Comparison of ENCODE assay signal across 13 cellular contexts in genomic region chr13:43094901-43095300, GRCh38.
DNase-seq lines count a peak whose midpoint lies in the region; ATAC-seq, FAIRE-seq and TF ChIP-seq lines count a peak whose summit lies in the region.
"Had no signal": no experiment of that assay in that cellular context is flagged by ENCODE, and none has a peak within 500 bp of the region (broad histone marks: within the 10 kb centered on the region; RNA-seq: fewer than 3 reads in every experiment).

No MANE protein-coding gene starts in this region.

- intact Hi-C loops in esophagus squamous epithelium (cut with DNase I): no loop called here
- intact Hi-C loops in left cardiac atrium (cut with DNase I): no loop called here

- no peak for TF ChIP-seq POLR2A in esophagus squamous epithelium (IDR thresholded peaks at IDR 0.05)

- H3K9me3 ChIP-seq in esophagus squamous epithelium: no peaks in the 10 kb centered on the region

- H3K4me3 Mint-ChIP-seq in T-helper 1 cell treated with Interleukin-12 subunit alpha and Interleukin-12 subunit beta and Interleukin-4 antibody, amounts not matched to agents 30 μg/mL and 1 μg/mL, for 36 hours: no peak overlapping the region

- WGBS in esophagus squamous epithelium, 2 donors: 83 to 89% methylated on average over 1 of the region's 1 CpG

- no peak overlapping the region for H3K4me3 ChIP-seq in esophagus squamous epithelium
- no peak overlapping the region for H3K4me3 ChIP-seq in brain microvascular endothelial cell (ENCODE audit: low read depth, low read length)
- H3K4me3 ChIP-seq: BLaER1 treated with 17β-estradiol and CSF1 and Interleukin-3, amounts not matched to agents 10 nM and 100 nM; spleen had no signal

- H3K27ac ChIP-seq in esophagus squamous epithelium (no peak overlapping the region), brain microvascular endothelial cell (no peak overlapping the region)
- H3K27ac ChIP-seq: BLaER1 treated with 17β-estradiol and CSF1 and Interleukin-3, amounts not matched to agents 10 nM and 100 nM; KMS-11; spleen had no signal

- peaks cover 10% of the 10 kb centered on the region for H3K4me1 Mint-ChIP-seq in T-helper 1 cell treated with Interleukin-12 subunit alpha and Interleukin-12 subunit beta and Interleukin-4 antibody, amounts not matched to agents 30 μg/mL and 1 μg/mL, for 36 hours (ENCODE audit: low read depth)

- H3K27me3 ChIP-seq in esophagus squamous epithelium (no peaks in the 10 kb centered on the region), brain microvascular endothelial cell (replicated peaks) (no peaks in the 10 kb centered on the region)
- H3K27me3 ChIP-seq: BLaER1 treated with 17β-estradiol and CSF1 and Interleukin-3, amounts not matched to agents 10 nM and 100 nM; spleen had no signal

- POLR2A ChIA-PET in GM10248 (lab: Yijun Ruan, JAX): no interaction called here

- H3K27ac Mint-ChIP-seq in T-helper 1 cell treated with Interleukin-12 subunit alpha and Interleukin-12 subunit beta and Interleukin-4 antibody, amounts not matched to agents 30 μg/mL and 1 μg/mL, for 36 hours: peak overlapping the region; percentile 52

- peaks cover 0 to 12% (median 0%) of the 10 kb centered on the region in 3 donors for H3K36me3 ChIP-seq in esophagus squamous epithelium
- H3K36me3 ChIP-seq in brain microvascular endothelial cell (replicated peaks): no peaks in the 10 kb centered on the region
- H3K36me3 ChIP-seq: BLaER1 treated with 17β-estradiol and CSF1 and Interleukin-3, amounts not matched to agents 10 nM and 100 nM had no signal

- no peaks in the 10 kb centered on the region for H3K9me3 Mint-ChIP-seq in T-helper 1 cell treated with Interleukin-12 subunit alpha and Interleukin-12 subunit beta and Interleukin-4 antibody, amounts not matched to agents 30 μg/mL and 1 μg/mL, for 36 hours

- H3K27me3 Mint-ChIP-seq in T-helper 1 cell treated with Interleukin-12 subunit alpha and Interleukin-12 subunit beta and Interleukin-4 antibody, amounts not matched to agents 30 μg/mL and 1 μg/mL, for 36 hours (ENCODE audit: low read depth): no peaks in the 10 kb centered on the region

- CTCF ChIA-PET in GM10248 (lab: Yijun Ruan, JAX): interaction anchor here (0.7 to 3.8 kb wide), 5 partner anchors 11 to 123 kb away, joined by 3 to 22 read pairs (median 5); no protein-coding TSS in a partner anchor

- in situ Hi-C loops in brain microvascular endothelial cell (cut with HindIII; ENCODE audit: low pct_ligation_motif_present, low sequenced_read_pairs): no loop called here

- peak; percentile 37 for FAIRE-seq in GM19239 (lab: Jason Lieb, UNC)

- peaks cover 15% of the 10 kb centered on the region for H3K36me3 Mint-ChIP-seq in T-helper 1 cell treated with Interleukin-12 subunit alpha and Interleukin-12 subunit beta and Interleukin-4 antibody, amounts not matched to agents 30 μg/mL and 1 μg/mL, for 36 hours (ENCODE audit: low read depth)

- TF ChIP-seq CTCF in GM10248 (IDR thresholded peaks at IDR 0.05; ENCODE audit: control extremely low read depth, extremely low read depth, low read depth, missing control alignments): no peak
- TF ChIP-seq CTCF in esophagus squamous epithelium (IDR thresholded peaks at IDR 0.05): no peak
- TF ChIP-seq CTCF in brain microvascular endothelial cell (IDR thresholded peaks at IDR 0.05; ENCODE audit: low read depth, low read length, missing control alignments): no peak

- DNase-seq in GM10248 (ENCODE audit: extremely low spot score) (peak; percentile 24), GM19239 (ENCODE audit: insufficient read length, low spot score) (no peak), esophagus squamous epithelium (lab: John Stamatoyannopoulos, UW) (no peak), left cardiac atrium (no peak), H4 (ENCODE audit: low spot score) (no peak), brain microvascular endothelial cell (no peak)
- DNase-seq: activated CD4-positive, alpha-beta T cell treated with anti-CD3 and anti-CD28 coated beads, Interleukin-2, amount 50 U/mL, for 4 hours; cerebellar nuclear complex; spleen had no signal

- H3K4me1 ChIP-seq in esophagus squamous epithelium: peaks cover 0 to 6% (median 0%) of the 10 kb centered on the region in 3 donors
- H3K4me1 ChIP-seq: BLaER1 treated with 17β-estradiol and CSF1 and Interleukin-3, amounts not matched to agents 10 nM and 100 nM had no signal

- ATAC-seq in HG02852 (IDR thresholded peaks at IDR 0.05; ENCODE audit: unreplicated experiment) (peak; percentile 95), left cardiac atrium (no peak)
